In genomic region chr2:8546319-8547283, GRCh38 we compare ENCODE assay signal across 9 cellular contexts.
DNase-seq lines count a peak whose midpoint lies in the region; ATAC-seq and TF ChIP-seq lines count a peak whose summit lies in the region.
"Had no signal": no experiment of that assay in that cellular context is flagged by ENCODE, and none has a peak within 500 bp of the region (broad histone marks: within the 10 kb centered on the region; RNA-seq: fewer than 3 reads in every experiment).

No MANE protein-coding gene starts in this region.

- H3K36me3 Mint-ChIP-seq in Caco-2 (ENCODE audit: insufficient read depth, unreplicated experiment): no peaks in the 10 kb centered on the region

- DNase-seq in Caco-2: peak in 1 of 2 experiments; percentile 12
- peak; percentile 58 for DNase-seq in Karpas-422
- peak; percentile 58 for DNase-seq in activated CD8-positive, alpha-beta memory T cell treated with anti-CD3 and anti-CD28 coated beads, Interleukin-2, amount 50 U/mL, for 48 hours
- no peak for DNase-seq in mesenchymal stem cell
- DNase-seq in 8988T: no peak
- no peak for DNase-seq in GM13977 (ENCODE audit: low spot score)
- no peak for DNase-seq in ecto neural progenitor cell (ENCODE audit: low spot score)
- DNase-seq: EL had no signal

- CTCF ChIA-PET in Caco-2 (lab: Charles Lee): no interaction called here

- intact Hi-C loops in Caco-2 (cut with micrococcal nuclease; ENCODE audit: unreplicated experiment): no loop called here

- peak overlapping the region in 1 of 2 experiments; percentile 23 for H2BK12ac ChIP-seq in mesenchymal stem cell (ENCODE audit: low read length in 2 of 2)

- H3K4me3 ChIP-seq in Caco-2 (ENCODE audit: low read depth, low read length) (no peak overlapping the region), Karpas-422 (ENCODE audit: low read length) (peak overlapping the region; percentile 23; the same call in 1 of the 2 replicates), mesenchymal stem cell (ENCODE audit: insufficient read depth in 1 of 2, low read depth in 1 of 2, low read length in 2 of 2) (no peak overlapping the region)

- no peaks in the 10 kb centered on the region for H3K27me3 ChIP-seq in Caco-2 (replicated peaks; ENCODE audit: control insufficient read depth, insufficient read depth, low read length)
- H3K27me3 ChIP-seq in Karpas-422 (ENCODE audit: low read length): no peaks in the 10 kb centered on the region
- H3K27me3 ChIP-seq in mesenchymal stem cell (ENCODE audit: control insufficient read depth in 1 of 2, insufficient read depth in 1 of 2, low read length in 2 of 2): peaks cover 0 to 5% of the 10 kb centered on the region in 2 experiments

- H4K20me1 ChIP-seq in Karpas-422 (ENCODE audit: insufficient read depth, low read depth, low read length): 0 out of 2 replicates have a peak, but pooled peaks cover 4% of the 10 kb centered on the region

- H4K91ac ChIP-seq in mesenchymal stem cell (ENCODE audit: low read length): peak overlapping the region; percentile 9

- H3K27me3 Mint-ChIP-seq in Caco-2 (ENCODE audit: insufficient read depth, unreplicated experiment): no peaks in the 10 kb centered on the region

- H3K27ac ChIP-seq in Karpas-422 (ENCODE audit: low read length) (no peak overlapping the region), mesenchymal stem cell (ENCODE audit: low read length, poor library complexity, severe bottlenecking) (no peak overlapping the region)

- no peaks in the 10 kb centered on the region for H3K4me1 ChIP-seq in Caco-2
- H3K4me1 ChIP-seq in Karpas-422 (ENCODE audit: low read length): peaks cover 64% of the 10 kb centered on the region
- peaks cover 24% of the 10 kb centered on the region for H3K4me1 ChIP-seq in mesenchymal stem cell (ENCODE audit: control insufficient read depth, insufficient read depth, low read depth, low read length)

- H3K9me2 ChIP-seq in Karpas-422 (replicated peaks; ENCODE audit: insufficient read depth, low read length): no peaks in the 10 kb centered on the region

- BruUV-seq in Caco-2 (replicated peaks; lab: Mats Ljungman, UMichigan): no TSS peak

- no peaks in the 10 kb centered on the region for H3K9me3 Mint-ChIP-seq in Caco-2 (ENCODE audit: unreplicated experiment)

- no peaks in the 10 kb centered on the region for H3K9me3 ChIP-seq in Caco-2
- no peaks in the 10 kb centered on the region for H3K9me3 ChIP-seq in Karpas-422 (ENCODE audit: low read length)
- H3K9me3 ChIP-seq in mesenchymal stem cell (ENCODE audit: control insufficient read depth, low read length): no peaks in the 10 kb centered on the region

- TF ChIP-seq CTCF in Caco-2 (IDR thresholded peaks at IDR 0.05; ENCODE audit: insufficient read depth in 1 of 2, low read depth in 1 of 2, low read length in 1 of 2, severe bottlenecking in 1 of 2, unreplicated experiment in 1 of 2) (no peak), GM13977 (IDR thresholded peaks at IDR 0.05; ENCODE audit: extremely low read depth, insufficient read depth, missing control alignments) (no peak)

- H3K14ac ChIP-seq in mesenchymal stem cell (ENCODE audit: low read length in 2 of 2): no peak overlapping the region

- H3K4me1 Mint-ChIP-seq in Caco-2 (ENCODE audit: low read depth, unreplicated experiment): peaks cover 7% of the 10 kb centered on the region

- no peaks in the 10 kb centered on the region for H3K79me1 ChIP-seq in mesenchymal stem cell (replicated peaks; ENCODE audit: low read length, poor library complexity, severe bottlenecking)

- no peak overlapping the region for H2BK5ac ChIP-seq in mesenchymal stem cell (ENCODE audit: low read depth, low read length, poor library complexity, severe bottlenecking)

- H3K9ac ChIP-seq in Karpas-422 (ENCODE audit: low read length) (no peak overlapping the region), mesenchymal stem cell (ENCODE audit: low read length) (no peak overlapping the region)

- in situ Hi-C loops in GM13977 (cut with MboI; ENCODE audit: low pct_unique_long_range_greater_than_20kb, low sequenced_read_pairs, unreplicated experiment): no loop called here

- H3K4me2 ChIP-seq in Karpas-422 (ENCODE audit: low read depth, low read length, poor library complexity, severe bottlenecking) (peak overlapping the region; percentile 35), mesenchymal stem cell (ENCODE audit: low read length, poor library complexity, severe bottlenecking) (no peak overlapping the region)

- H4K8ac ChIP-seq in mesenchymal stem cell (ENCODE audit: low read length): no peak overlapping the region

- no peak overlapping the region for H2AFZ ChIP-seq in Karpas-422 (ENCODE audit: low read length)
- no peak overlapping the region for H2AFZ ChIP-seq in mesenchymal stem cell (ENCODE audit: low read depth, low read length)

- no peak overlapping the region for H2AK5ac ChIP-seq in mesenchymal stem cell (ENCODE audit: low read length, severe bottlenecking)

- peak overlapping the region; percentile 68 for H2BK15ac ChIP-seq in mesenchymal stem cell (ENCODE audit: low read depth, poor library complexity, severe bottlenecking)

- no peak overlapping the region for H2BK120ac ChIP-seq in mesenchymal stem cell (ENCODE audit: low read depth, low read length)

- no peak for ATAC-seq in HG03039 (IDR thresholded peaks at IDR 0.05; ENCODE audit: unreplicated experiment)

- H3K4ac ChIP-seq in mesenchymal stem cell (ENCODE audit: low read depth in 1 of 2, low read length in 2 of 2): no peak overlapping the region

- peak overlapping the region; percentile 42 for H3K27ac Mint-ChIP-seq in Caco-2 (ENCODE audit: unreplicated experiment)

- H3K36me3 ChIP-seq in Caco-2 (ENCODE audit: control insufficient read depth, insufficient read depth, low read length): no peaks in the 10 kb centered on the region
- H3K36me3 ChIP-seq in Karpas-422 (ENCODE audit: insufficient read depth, low read length): no peaks in the 10 kb centered on the region
- H3K36me3 ChIP-seq in mesenchymal stem cell (ENCODE audit: control insufficient read depth in 1 of 2, insufficient read depth in 2 of 2, low read depth in 1 of 2, low read length in 2 of 2): no peaks in the 10 kb centered on the region

- peak overlapping the region in 1 of 2 experiments; percentile 24 for H3K18ac ChIP-seq in mesenchymal stem cell (ENCODE audit: low read depth in 1 of 2, low read length in 2 of 2)

- WGBS in mesenchymal stem cell: 93% methylated on average over 25 of the region's 25 CpGs

- H3K79me2 ChIP-seq in Karpas-422 (ENCODE audit: low read length): no peaks in the 10 kb centered on the region

- POLR2A ChIA-PET in Caco-2 (lab: Charles Lee): no interaction called here

- H3K23ac ChIP-seq in mesenchymal stem cell (ENCODE audit: low read length in 2 of 2): no peak overlapping the region

- no peak overlapping the region for H3K4me3 Mint-ChIP-seq in Caco-2 (ENCODE audit: unreplicated experiment)

Comparison
In these comparisons a context has a peak if more than half of its experiments do, and no peak if none do; other contexts are left out.
1. DNase-seq: peak in Karpas-422 (single experiment) and activated CD8-positive, alpha-beta memory T cell treated with anti-CD3 and anti-CD28 coated beads, Interleukin-2, amount 50 U/mL, for 48 hours (single experiment); none in mesenchymal stem cell (single experiment), 8988T (single experiment), GM13977 (single experiment) and ecto neural progenitor cell (single experiment).